In genomic region chr2:102184018-102184417, GRCh38 we compare ENCODE assay signal across 9 cellular contexts. TPM values are rescaled to one million over a fixed set of nuclear protein-coding genes. Genes with fewer than 3 reads are reported as not detected.
"Had no signal": no experiment of that assay in that cellular context is flagged by ENCODE, and none has a peak within 500 bp of the region (broad histone marks: within the 10 kb centered on the region; RNA-seq: fewer than 3 reads in every experiment).

No MANE protein-coding gene starts in this region.

- H3K4me1 ChIP-seq: HAP-1 had no signal

- DNase-seq: GOT3, H7, HFFc6, IMR-90, KG1 had no signal

- H3K4me3 ChIP-seq: HAP-1, K562 had no signal

- H3K4me3 Mint-ChIP-seq: HFFc6 had no signal

- H3K9me3 ChIP-seq: HAP-1 had no signal

- H3K36me3 ChIP-seq: HAP-1 had no signal

- ATAC-seq: HCT116, K562 had no signal

- H3K27ac Mint-ChIP-seq: HFFc6 had no signal

- H3K9me3 Mint-ChIP-seq: HFFc6 had no signal

RNA-seq across cellular contexts. Expression of gene IL1RL2, which starts 2.8 kb away (rescaled TPM):
- total RNA-seq: H4, H7, HFFc6, K562 had no signal
- polyA plus RNA-seq: K562 had no signal
